ENCODE assay signal across 8 cellular contexts in genomic region chr14:67675219-67675582, GRCh38. TPM values are rescaled to one million over a fixed set of nuclear protein-coding genes. Genes with fewer than 3 reads are reported as not detected.
A peak's percentile ranks its signal among the peaks of the same experiment; 100 is the strongest.
DNase-seq lines count a peak whose midpoint lies in the region; ATAC-seq lines count a peak whose summit lies in the region.

No MANE protein-coding gene starts in this region.

- peak overlapping the region; percentile 83 for H3K4me3 Mint-ChIP-seq in activated CD8-positive, alpha-beta T cell treated with anti-CD3 and anti-CD28 coated beads, Interleukin-2, amount 10 ng/mL, durations not matched to agents 7 days and 5 days
- H3K4me3 Mint-ChIP-seq in stimulated activated naive B cell treated with anti-CD40 and anti-IgM and Interleukin-4, amounts not matched to agents 10 μg/mL and 1 μg/mL and 100 μg/mL, for 72 hours = peak overlapping the region; percentile 90

- H3K4me1 ChIP-seq in iPS-15b (ENCODE audit: control insufficient read depth, insufficient read depth, low read length) = no peaks in the 10 kb centered on the region

- peaks cover 42% of the 10 kb centered on the region for H3K4me1 Mint-ChIP-seq in activated CD8-positive, alpha-beta T cell treated with anti-CD3 and anti-CD28 coated beads, Interleukin-2, amount 10 ng/mL, durations not matched to agents 7 days and 5 days (ENCODE audit: low read depth)
- H3K4me1 Mint-ChIP-seq in stimulated activated naive B cell treated with anti-CD40 and anti-IgM and Interleukin-4, amounts not matched to agents 10 μg/mL and 1 μg/mL and 100 μg/mL, for 72 hours = peaks cover 14 to 42% of the 10 kb centered on the region in 2 donors

- no peaks in the 10 kb centered on the region for H3K9me3 ChIP-seq in iPS-15b (ENCODE audit: control insufficient read depth, insufficient read depth, low read length)

- peak overlapping the region; percentile 63 for H3K4me3 ChIP-seq in iPS-15b (ENCODE audit: low read depth, low read length)

- H3K9me3 Mint-ChIP-seq in activated CD8-positive, alpha-beta T cell treated with anti-CD3 and anti-CD28 coated beads, Interleukin-2, amount 10 ng/mL, durations not matched to agents 7 days and 5 days (ENCODE audit: insufficient read depth) = no peaks in the 10 kb centered on the region
- no peaks in the 10 kb centered on the region for H3K9me3 Mint-ChIP-seq in stimulated activated naive B cell treated with anti-CD40 and anti-IgM and Interleukin-4, amounts not matched to agents 10 μg/mL and 1 μg/mL and 100 μg/mL, for 72 hours

- no peak for ATAC-seq in activated CD8-positive, alpha-beta T cell treated with anti-CD3 and anti-CD28 coated beads, Interleukin-2, amount 10 ng/mL, durations not matched to agents 7 days and 5 days
- ATAC-seq in stimulated activated naive B cell treated with anti-CD40 and anti-IgM and Interleukin-4, amounts not matched to agents 10 μg/mL and 1 μg/mL and 100 μg/mL, for 72 hours (replicated peaks) = peak in 1 of 2 donors; percentile 1

- peaks cover 11% of the 10 kb centered on the region for H3K36me3 ChIP-seq in iPS-15b (ENCODE audit: control insufficient read depth, insufficient read depth, low read length)

- peaks cover 32% of the 10 kb centered on the region for H3K36me3 Mint-ChIP-seq in activated CD8-positive, alpha-beta T cell treated with anti-CD3 and anti-CD28 coated beads, Interleukin-2, amount 10 ng/mL, durations not matched to agents 7 days and 5 days (ENCODE audit: low read depth)
- H3K36me3 Mint-ChIP-seq in stimulated activated naive B cell treated with anti-CD40 and anti-IgM and Interleukin-4, amounts not matched to agents 10 μg/mL and 1 μg/mL and 100 μg/mL, for 72 hours = peaks cover 13 to 18% of the 10 kb centered on the region in 2 donors

- H3K27me3 ChIP-seq in iPS-15b (ENCODE audit: control insufficient read depth, insufficient read depth, low read length) = no peaks in the 10 kb centered on the region

- no peaks in the 10 kb centered on the region for H3K27me3 Mint-ChIP-seq in activated CD8-positive, alpha-beta T cell treated with anti-CD3 and anti-CD28 coated beads, Interleukin-2, amount 10 ng/mL, durations not matched to agents 7 days and 5 days (ENCODE audit: low read depth)
- H3K27me3 Mint-ChIP-seq in stimulated activated naive B cell treated with anti-CD40 and anti-IgM and Interleukin-4, amounts not matched to agents 10 μg/mL and 1 μg/mL and 100 μg/mL, for 72 hours = no peaks in the 10 kb centered on the region

- POLR2A ChIA-PET in activated CD8-positive, alpha-beta T cell treated with anti-CD3 and anti-CD28 coated beads, Interleukin-2, amount 10 ng/mL, durations not matched to agents 7 days and 5 days (lab: Charles Lee) = interaction anchor here (1.0 to 1.2 kb wide), 3 partner anchors 17 to 29 kb away, joined by 4 to 5 read pairs (median 4); partner anchors contain the start of gene RDH11

- DNase-seq in DMS53 (lab: John Stamatoyannopoulos, UW) = peak; percentile 22
- DNase-seq in DMS53 treated with DMSO at 0.1 percent for 48 hours (lab: John Stamatoyannopoulos, UW; ENCODE audit: unreplicated experiment) = no peak
- DNase-seq in activated CD8-positive, alpha-beta T cell treated with anti-CD3 and anti-CD28 coated beads, Interleukin-2, amount 10 ng/mL, durations not matched to agents 7 days and 5 days = no peak
- no peak for DNase-seq in stimulated activated naive B cell treated with anti-CD40 and anti-IgM and Interleukin-4, amounts not matched to agents 10 μg/mL and 1 μg/mL and 100 μg/mL, for 72 hours
- no peak for DNase-seq in COLO829 (ENCODE audit: low spot score)
- DNase-seq in NCI-H1436 treated with DMSO at 0.1 percent for 48 hours (lab: John Stamatoyannopoulos, UW) = no peak
- DNase-seq in NCI-H2029 (lab: John Stamatoyannopoulos, UW) = no peak

- CTCF ChIA-PET in activated CD8-positive, alpha-beta T cell treated with anti-CD3 and anti-CD28 coated beads, Interleukin-2, amount 10 ng/mL, durations not matched to agents 7 days and 5 days (lab: Charles Lee) = interaction anchor here (0.9 to 4.1 kb wide), 7 partner anchors 8 to 104 kb away, joined by 3 to 28 read pairs (median 5); partner anchors contain the start of gene RDH11

- peak overlapping the region; percentile 86 for H3K27ac Mint-ChIP-seq in activated CD8-positive, alpha-beta T cell treated with anti-CD3 and anti-CD28 coated beads, Interleukin-2, amount 10 ng/mL, durations not matched to agents 7 days and 5 days
- H3K27ac Mint-ChIP-seq in stimulated activated naive B cell treated with anti-CD40 and anti-IgM and Interleukin-4, amounts not matched to agents 10 μg/mL and 1 μg/mL and 100 μg/mL, for 72 hours = peak overlapping the region; percentile 97

- H3K9ac ChIP-seq in iPS-15b (ENCODE audit: low read depth, low read length) = peak overlapping the region; percentile 94

RNA-seq across cellular contexts. Expression of gene VTI1B, which starts 0.8 kb away (rescaled TPM):
- total RNA-seq in activated CD8-positive, alpha-beta T cell treated with anti-CD3 and anti-CD28 coated beads, Interleukin-2, amount 10 ng/mL, durations not matched to agents 7 days and 5 days = 10 to 100 TPM; 69.6 to 70.6 TPM

RNA-seq across cellular contexts. Expression of gene RDH11, which starts 20.4 kb away (rescaled TPM):
- total RNA-seq in activated CD8-positive, alpha-beta T cell treated with anti-CD3 and anti-CD28 coated beads, Interleukin-2, amount 10 ng/mL, durations not matched to agents 7 days and 5 days = 10 to 100 TPM; 48.8 to 57.1 TPM

RNA-seq across cellular contexts. Expression of gene RDH12, which starts 26.5 kb away (rescaled TPM):
- total RNA-seq in activated CD8-positive, alpha-beta T cell treated with anti-CD3 and anti-CD28 coated beads, Interleukin-2, amount 10 ng/mL, durations not matched to agents 7 days and 5 days = not detected

RNA-seq across cellular contexts. Expression of gene ARG2, which starts 55.5 kb away (rescaled TPM):
- total RNA-seq in activated CD8-positive, alpha-beta T cell treated with anti-CD3 and anti-CD28 coated beads, Interleukin-2, amount 10 ng/mL, durations not matched to agents 7 days and 5 days = 1 to 10 TPM; 1.6 to 2.3 TPM
